In the genomic region with DNA sequence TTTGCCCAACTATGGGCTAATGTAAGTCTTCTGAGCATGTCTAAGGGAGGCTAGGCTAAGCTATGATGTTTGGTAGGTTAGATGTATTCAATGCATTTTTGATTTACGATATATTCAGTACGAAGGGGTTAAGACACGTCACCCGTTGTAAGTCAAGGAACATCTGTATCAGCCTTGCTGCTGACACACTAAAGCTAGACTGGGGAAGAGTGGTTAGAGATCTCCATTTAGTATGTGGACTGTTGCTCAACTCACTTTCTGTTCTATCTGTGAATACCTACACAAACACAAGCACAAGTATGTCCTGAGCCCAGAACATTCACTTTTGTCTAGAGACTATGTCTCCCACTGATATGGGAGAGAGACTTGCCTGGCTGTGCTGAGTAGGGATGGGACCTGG, we compare ENCODE assay signal across 16 cellular contexts.
A peak's percentile ranks its signal among the peaks of the same experiment; 100 is the strongest.
DNase-seq lines count a peak whose midpoint lies in the region; ATAC-seq lines count a peak whose summit lies in the region.
"Had no signal": no experiment of that assay in that cellular context is flagged by ENCODE, and none has a peak within 500 bp of the region (broad histone marks: within the 10 kb centered on the region; RNA-seq: fewer than 3 reads in every experiment).

No MANE protein-coding gene starts in this region.

- ATAC-seq in T-helper 17 cell = no peak
- ATAC-seq in left lobe of liver = peak; percentile 18
- no peak for ATAC-seq in HG03342 (IDR thresholded peaks at IDR 0.05; ENCODE audit: unreplicated experiment)

- intact Hi-C loops in activated naive CD4-positive, alpha-beta T cell treated with anti-CD3 and anti-CD28 coated beads for 36 hours (cut with micrococcal nuclease) = loop anchor here (1.0 kb wide), 1 partner anchor 9 kb away; no protein-coding TSS in a partner anchor

- peaks cover 49% of the 10 kb centered on the region for H3K36me3 Mint-ChIP-seq in activated naive CD4-positive, alpha-beta T cell treated with anti-CD3 and anti-CD28 coated beads for 36 hours (ENCODE audit: low read depth)
- peaks cover 5% of the 10 kb centered on the region for H3K36me3 Mint-ChIP-seq in T-helper 17 cell (ENCODE audit: low read depth)
- peaks cover 71% of the 10 kb centered on the region for H3K36me3 Mint-ChIP-seq in stimulated activated naive CD8-positive, alpha-beta T cell treated with anti-CD3 and anti-CD28 coated beads, Interleukin-15, Interleukin-2, amounts not matched to agents 100 ng/mL and 50 ng/mL, for 24 hours (ENCODE audit: low read depth)

- no peaks in the 10 kb centered on the region for H3K27me3 Mint-ChIP-seq in activated naive CD4-positive, alpha-beta T cell treated with anti-CD3 and anti-CD28 coated beads for 36 hours (ENCODE audit: low read depth)
- no peaks in the 10 kb centered on the region for H3K27me3 Mint-ChIP-seq in T-helper 17 cell
- no peaks in the 10 kb centered on the region for H3K27me3 Mint-ChIP-seq in stimulated activated naive CD8-positive, alpha-beta T cell treated with anti-CD3 and anti-CD28 coated beads, Interleukin-15, Interleukin-2, amounts not matched to agents 100 ng/mL and 50 ng/mL, for 24 hours

- peak overlapping the region; percentile 84 for H3K27ac Mint-ChIP-seq in activated naive CD4-positive, alpha-beta T cell treated with anti-CD3 and anti-CD28 coated beads for 36 hours
- peak overlapping the region; percentile 88 for H3K27ac Mint-ChIP-seq in T-helper 17 cell
- H3K27ac Mint-ChIP-seq in stimulated activated naive CD8-positive, alpha-beta T cell treated with anti-CD3 and anti-CD28 coated beads, Interleukin-15, Interleukin-2, amounts not matched to agents 100 ng/mL and 50 ng/mL, for 24 hours = peak overlapping the region; percentile 89

- H3K4me1 Mint-ChIP-seq in activated naive CD4-positive, alpha-beta T cell treated with anti-CD3 and anti-CD28 coated beads for 36 hours (ENCODE audit: low read depth) = peaks cover 59% of the 10 kb centered on the region
- peaks cover 28% of the 10 kb centered on the region for H3K4me1 Mint-ChIP-seq in T-helper 17 cell
- H3K4me1 Mint-ChIP-seq in stimulated activated naive CD8-positive, alpha-beta T cell treated with anti-CD3 and anti-CD28 coated beads, Interleukin-15, Interleukin-2, amounts not matched to agents 100 ng/mL and 50 ng/mL, for 24 hours (ENCODE audit: low read depth) = peaks cover 64% of the 10 kb centered on the region

- peaks cover 4% of the 10 kb centered on the region for H3K9me3 ChIP-seq in T-helper 17 cell (ENCODE audit: control insufficient read depth, low read length, poor library complexity, severe bottlenecking)
- H3K9me3 ChIP-seq: suprapubic skin had no signal

- peaks cover 7% of the 10 kb centered on the region for H3K9me3 Mint-ChIP-seq in activated naive CD4-positive, alpha-beta T cell treated with anti-CD3 and anti-CD28 coated beads for 36 hours
- peaks cover 5% of the 10 kb centered on the region for H3K9me3 Mint-ChIP-seq in stimulated activated naive CD8-positive, alpha-beta T cell treated with anti-CD3 and anti-CD28 coated beads, Interleukin-15, Interleukin-2, amounts not matched to agents 100 ng/mL and 50 ng/mL, for 24 hours

- no peak overlapping the region for H3K4me3 Mint-ChIP-seq in activated naive CD4-positive, alpha-beta T cell treated with anti-CD3 and anti-CD28 coated beads for 36 hours
- no peak overlapping the region for H3K4me3 Mint-ChIP-seq in T-helper 17 cell
- no peak overlapping the region for H3K4me3 Mint-ChIP-seq in stimulated activated naive CD8-positive, alpha-beta T cell treated with anti-CD3 and anti-CD28 coated beads, Interleukin-15, Interleukin-2, amounts not matched to agents 100 ng/mL and 50 ng/mL, for 24 hours

- CTCF ChIA-PET in activated naive CD4-positive, alpha-beta T cell treated with anti-CD3 and anti-CD28 coated beads for 36 hours (lab: Charles Lee) = interaction anchor here (0.6 to 1.9 kb wide), 5 partner anchors 17 to 57 kb away, joined by 3 to 5 read pairs (median 4); no protein-coding TSS in a partner anchor

- DNase-seq in activated naive CD4-positive, alpha-beta T cell treated with anti-CD3 and anti-CD28 coated beads for 36 hours = no peak
- no peak for DNase-seq in activated naive CD4-positive, alpha-beta T cell (lab: John Stamatoyannopoulos, UW)
- no peak for DNase-seq in T-helper 17 cell
- DNase-seq in left lobe of liver (ENCODE audit: low spot score) = no peak
- no peak for DNase-seq in NK-92 treated with Interleukin-12 subunit alpha and Interleukin-12 subunit beta, amount 100 ng/mL, for 24 hours (lab: John Stamatoyannopoulos, UW)
- DNase-seq in UCSD-AML1 (lab: John Stamatoyannopoulos, UW; ENCODE audit: unreplicated experiment) = no peak
- DNase-seq: caudate nucleus, foreskin melanocyte, mesendoderm, NCI-H1436 treated with DMSO at 0.1 percent for 48 hours, NCI-H226, posterior cingulate gyrus, spleen had no signal
